8 cellular contexts compared by ENCODE assay signal in the genomic region with DNA sequence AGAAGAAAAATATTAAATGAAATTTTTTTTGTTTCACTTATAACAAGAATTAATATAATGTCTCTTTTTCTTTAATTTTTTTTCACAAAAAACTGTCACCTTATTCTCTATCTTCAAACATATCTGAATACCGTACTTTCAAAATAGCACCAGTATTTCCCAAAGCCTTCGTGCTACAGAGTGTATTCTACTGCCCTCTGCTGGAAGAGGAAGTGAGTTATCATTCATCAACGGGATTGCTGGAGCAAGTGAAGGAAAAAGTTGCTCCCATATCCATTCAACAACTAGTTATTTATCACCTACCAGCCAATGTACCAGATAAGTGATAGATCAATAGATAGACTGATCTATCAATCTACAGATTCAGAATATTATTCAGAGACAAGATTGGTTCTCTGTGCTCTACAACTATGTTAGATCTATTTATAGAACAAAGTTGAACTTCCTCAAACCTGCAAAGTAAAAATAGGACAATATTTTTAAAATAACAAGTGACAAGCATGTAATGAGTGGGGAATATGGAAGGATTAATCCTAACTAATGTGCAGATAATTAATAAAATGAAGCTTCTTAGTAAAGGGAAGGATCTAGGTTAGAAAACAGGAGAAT. TPM values are rescaled to one million over a fixed set of nuclear protein-coding genes. Genes with fewer than 3 reads are reported as not detected.
A peak's percentile ranks its signal among the peaks of the same experiment; 100 is the strongest.
DNase-seq lines count a peak whose midpoint lies in the region; ATAC-seq and TF ChIP-seq lines count a peak whose summit lies in the region.

No MANE protein-coding gene starts in this region.

- intact Hi-C loops in stomach (cut with DNase I; ENCODE audit: low total_unique reads) = no loop called here

- H3K36me3 ChIP-seq in stomach (no peaks in the 10 kb centered on the region), MG63 (no peaks in the 10 kb centered on the region)

- no peak overlapping the region for H3K27ac ChIP-seq in stomach

- DNase-seq in GDM1 (lab: John Stamatoyannopoulos, UW) = peak; percentile 2
- no peak for DNase-seq in LNCaP clone FGC (ENCODE audit: low read depth)
- DNase-seq in germinal center (ENCODE audit: low spot score) = peak; percentile 11
- no peak for DNase-seq in stomach
- no peak for DNase-seq in stimulated activated CD4-positive, alpha-beta T cell treated with anti-CD3 and anti-CD28 coated beads, Interleukin-2, amount 100 ng/mL, for 24 hours
- no peak for DNase-seq in MG63

- TF ChIP-seq CTCF in LNCaP clone FGC (IDR thresholded peaks at IDR 0.05; ENCODE audit: control insufficient read depth, extremely low read depth, insufficient read depth) (peak; percentile 79), stomach (IDR thresholded peaks at IDR 0.05) (peak in 4 of 7 experiments; percentile 25 to 49 (median 40))

- H3K4me1 ChIP-seq in stomach = no peaks in the 10 kb centered on the region

- H3K4me3 ChIP-seq in LNCaP clone FGC (ENCODE audit: low read depth, low read length) (no peak overlapping the region), stomach (no peak overlapping the region), MG63 (no peak overlapping the region)

- TF ChIP-seq EP300 in stomach (IDR thresholded peaks at IDR 0.05) = no peak

- no peak for TF ChIP-seq POLR2A in stomach (IDR thresholded peaks at IDR 0.05)

- no peaks in the 10 kb centered on the region for H3K9me3 ChIP-seq in stomach
- no peaks in the 10 kb centered on the region for H3K9me3 ChIP-seq in MG63

- H3K27me3 ChIP-seq in stomach = peaks cover 0 to 5% (median 4%) of the 10 kb centered on the region in 3 donors
- no peaks in the 10 kb centered on the region for H3K27me3 ChIP-seq in MG63

- WGBS in stomach, 5 donors = 0 to 3% (median 2%) methylated on average over 3 of the region's 3 CpGs

- ATAC-seq in GM21528 (IDR thresholded peaks at IDR 0.05; ENCODE audit: low FRiP score, unreplicated experiment) = peak; percentile 74
- ATAC-seq in SK-N-SH treated with all-trans-retinoic acid at 6 μM for 48 hours = peak; percentile 71

TF ChIP-seq in SK-N-SH treated with all-trans-retinoic acid at 6 μM for 48 hours, 23 proteins besides CTCF, POLR2A, EP300 and RAD21:
- no peak for TF ChIP-seq TSHZ2 (CRISPR knock-in tag; IDR thresholded peaks at IDR 0.05)
- TF ChIP-seq ZFP30 (CRISPR knock-in tag; IDR thresholded peaks at IDR 0.05) = no peak
- TF ChIP-seq SNAI2 (CRISPR knock-in tag; IDR thresholded peaks at IDR 0.05) = no peak
- no peak for TF ChIP-seq TOX (CRISPR knock-in tag; IDR thresholded peaks at IDR 0.05; ENCODE audit: borderline replicate concordance)
- TF ChIP-seq ZNF565 (CRISPR knock-in tag; conservative IDR thresholded peaks at IDR 0.05; ENCODE audit: low read depth) = no peak
- no peak for TF ChIP-seq ZC3H10 (CRISPR knock-in tag; IDR thresholded peaks at IDR 0.05)
- no peak for TF ChIP-seq BACH2 (CRISPR knock-in tag; IDR thresholded peaks at IDR 0.05; ENCODE audit: borderline replicate concordance)
- TF ChIP-seq ISL1 (CRISPR knock-in tag; IDR thresholded peaks at IDR 0.05) = no peak
- no peak for TF ChIP-seq RARB (CRISPR knock-in tag; IDR thresholded peaks at IDR 0.05)
- TF ChIP-seq PPARA (CRISPR knock-in tag; IDR thresholded peaks at IDR 0.05; ENCODE audit: borderline replicate concordance) = no peak
- no peak for TF ChIP-seq ESRRG (CRISPR knock-in tag; IDR thresholded peaks at IDR 0.05)
- TF ChIP-seq, protein P1, sequence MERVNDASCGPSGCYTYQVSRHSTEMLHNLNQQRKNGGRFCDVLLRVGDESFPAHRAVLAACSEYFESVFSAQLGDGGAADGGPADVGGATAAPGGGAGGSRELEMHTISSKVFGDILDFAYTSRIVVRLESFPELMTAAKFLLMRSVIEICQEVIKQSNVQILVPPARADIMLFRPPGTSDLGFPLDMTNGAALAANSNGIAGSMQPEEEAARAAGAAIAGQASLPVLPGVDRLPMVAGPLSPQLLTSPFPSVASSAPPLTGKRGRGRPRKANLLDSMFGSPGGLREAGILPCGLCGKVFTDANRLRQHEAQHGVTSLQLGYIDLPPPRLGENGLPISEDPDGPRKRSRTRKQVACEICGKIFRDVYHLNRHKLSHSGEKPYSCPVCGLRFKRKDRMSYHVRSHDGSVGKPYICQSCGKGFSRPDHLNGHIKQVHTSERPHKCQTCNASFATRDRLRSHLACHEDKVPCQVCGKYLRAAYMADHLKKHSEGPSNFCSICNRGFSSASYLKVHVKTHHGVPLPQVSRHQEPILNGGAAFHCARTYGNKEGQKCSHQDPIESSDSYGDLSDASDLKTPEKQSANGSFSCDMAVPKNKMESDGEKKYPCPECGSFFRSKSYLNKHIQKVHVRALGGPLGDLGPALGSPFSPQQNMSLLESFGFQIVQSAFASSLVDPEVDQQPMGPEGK (CRISPR knock-in tag; IDR thresholded peaks at IDR 0.05; ENCODE audit: borderline replicate concordance) = no peak
- no peak for TF ChIP-seq POU6F1 (CRISPR knock-in tag; IDR thresholded peaks at IDR 0.05; ENCODE audit: borderline replicate concordance, low read depth)
- TF ChIP-seq ARNTL (CRISPR knock-in tag; IDR thresholded peaks at IDR 0.05; ENCODE audit: borderline replicate concordance, low read depth) = no peak
- TF ChIP-seq ZNF8 (CRISPR knock-in tag; IDR thresholded peaks at IDR 0.05) = no peak

RNA-seq across cellular contexts. Expression of gene TFAP2B, which starts 26.7 kb away (rescaled TPM):
- total RNA-seq in stomach = under 1 TPM in 1 of 5 donors, not detected in 4; under 0.01 TPM
- 1 to 10 TPM in 1 of 3 donors, not detected in 2; 1.9 TPM for polyA plus RNA-seq in stomach
- not detected in 2 replicates for total RNA-seq in MG63 (2014; rRNA removed; shearing (Covaris generic); ENCODE audit: low replicate concordance)

Comparison
In these comparisons a context has a peak if more than half of its experiments do, and no peak if none do; other contexts are left out.
1. DNase-seq: peak in GDM1 (single experiment) and germinal center (single experiment); none in LNCaP clone FGC (single experiment), stomach (single experiment), stimulated activated CD4-positive, alpha-beta T cell treated with anti-CD3 and anti-CD28 coated beads, Interleukin-2, amount 100 ng/mL, for 24 hours (0 of 2) and MG63 (single experiment).